ENCODE assay signal across 19 cellular contexts in the genomic region with DNA sequence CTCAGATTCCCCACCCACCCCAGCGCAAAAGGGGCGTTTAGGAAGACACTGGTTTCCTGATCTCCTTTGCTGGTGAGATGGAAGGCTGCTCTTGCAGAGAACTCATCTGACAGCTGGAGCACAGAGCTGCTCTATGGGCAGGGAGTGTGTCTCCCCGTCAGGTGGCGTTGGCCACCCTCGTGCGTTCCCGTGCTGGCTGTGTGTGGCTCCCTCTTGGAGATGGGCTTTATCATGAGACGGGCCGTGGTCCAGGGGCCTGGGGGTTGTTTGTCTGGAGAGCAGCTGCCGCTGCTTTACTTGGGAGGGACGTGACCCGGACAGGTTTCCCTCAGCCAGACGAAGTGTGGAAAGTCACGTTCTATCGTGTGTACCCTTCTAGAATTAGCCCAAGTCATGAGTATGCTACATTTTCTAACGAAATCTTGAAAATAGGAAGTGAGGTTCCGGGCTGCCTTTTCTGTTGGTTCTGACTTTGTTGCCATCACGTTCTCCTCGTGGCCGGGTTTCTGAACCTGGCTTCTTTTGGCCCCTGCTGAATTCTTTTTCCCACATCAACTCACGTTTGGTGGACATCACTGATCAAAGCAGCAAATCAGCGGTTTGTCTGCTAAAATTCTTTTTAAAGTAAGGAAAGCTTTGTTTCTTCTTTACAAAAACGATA.
DNase-seq lines count a peak whose midpoint lies in the region; ATAC-seq and TF ChIP-seq lines count a peak whose summit lies in the region.
"Had no signal": no experiment of that assay in that cellular context is flagged by ENCODE, and none has a peak within 500 bp of the region (broad histone marks: within the 10 kb centered on the region; RNA-seq: fewer than 3 reads in every experiment).

No MANE protein-coding gene starts in this region.

- H3K4me2 ChIP-seq in GM23338: no peak overlapping the region
- H3K4me2 ChIP-seq: PC-9 had no signal

- no peaks in the 10 kb centered on the region for H3K79me2 ChIP-seq in GM23338 (replicated peaks; ENCODE audit: insufficient read depth)

- H3K9me2 ChIP-seq in GM23338 (ENCODE audit: insufficient read depth): no peaks in the 10 kb centered on the region

- intact Hi-C loops in sciatic nerve (cut with DNase I): no loop called here

- H3K27ac ChIP-seq in GM23338 (ENCODE audit: low read depth): no peak overlapping the region
- H3K27ac ChIP-seq: colonic mucosa, PC-9 had no signal

- CTCF ChIA-PET in activated CD8-positive, alpha-beta memory T cell treated with anti-CD3 and anti-CD28 coated beads, Interleukin-2, amount 10 ng/mL, durations not matched to agents 7 days and 5 days (lab: Charles Lee): interaction anchor here (0.7 to 2.0 kb wide), 2 partner anchors 12 to 20 kb away, joined by 3 to 6 read pairs; no protein-coding TSS in a partner anchor

- H3K4me3 Mint-ChIP-seq in activated CD8-positive, alpha-beta memory T cell treated with anti-CD3 and anti-CD28 coated beads, Interleukin-2, amount 10 ng/mL, durations not matched to agents 7 days and 5 days: no peak overlapping the region
- H3K4me3 Mint-ChIP-seq in GM23338 (no peak overlapping the region), chondrocyte (ENCODE audit: unreplicated experiment) (no peak overlapping the region)
- H3K4me3 Mint-ChIP-seq: CD4-positive, alpha-beta T cell had no signal

- H3K27me3 ChIP-seq in GM23338 (ENCODE audit: insufficient read depth): no peaks in the 10 kb centered on the region
- H3K27me3 ChIP-seq: colonic mucosa had no signal

- no peaks in the 10 kb centered on the region for H3K9me3 Mint-ChIP-seq in activated CD8-positive, alpha-beta memory T cell treated with anti-CD3 and anti-CD28 coated beads, Interleukin-2, amount 10 ng/mL, durations not matched to agents 7 days and 5 days (ENCODE audit: low read depth)
- H3K9me3 Mint-ChIP-seq in GM23338: no peaks in the 10 kb centered on the region
- H3K9me3 Mint-ChIP-seq in chondrocyte (ENCODE audit: low read depth): no peaks in the 10 kb centered on the region
- H3K9me3 Mint-ChIP-seq: CD4-positive, alpha-beta T cell; naive thymus-derived CD8-positive, alpha-beta T cell had no signal

- no peak for ATAC-seq in activated CD8-positive, alpha-beta memory T cell treated with anti-CD3 and anti-CD28 coated beads, Interleukin-2, amount 10 ng/mL, durations not matched to agents 7 days and 5 days
- ATAC-seq in GM23338: no peak
- ATAC-seq in sciatic nerve: no peak
- no peak for ATAC-seq in HG02588 (IDR thresholded peaks at IDR 0.05; ENCODE audit: unreplicated experiment)
- ATAC-seq in HG02870 (IDR thresholded peaks at IDR 0.05; ENCODE audit: unreplicated experiment): no peak
- ATAC-seq: GM12878; naive thymus-derived CD8-positive, alpha-beta T cell had no signal

- H3K36me3 ChIP-seq in GM23338 (ENCODE audit: insufficient read depth): peaks cover 10% of the 10 kb centered on the region

- no peak overlapping the region for H2AFZ ChIP-seq in GM23338
- H2AFZ ChIP-seq: PC-9 had no signal

- TF ChIP-seq CTCF in GM23338 (conservative IDR thresholded peaks at IDR 0.05; ENCODE audit: low read depth in 2 of 2): no peak
- TF ChIP-seq CTCF in chondrocyte (IDR thresholded peaks at IDR 0.05): no peak

- no peaks in the 10 kb centered on the region for H3K4me1 ChIP-seq in GM23338 (ENCODE audit: insufficient read depth)
- H3K4me1 ChIP-seq: colonic mucosa, HAP-1 had no signal

- 0 out of 2 replicates have a peak, but pooled peaks cover 2% of the 10 kb centered on the region for H4K20me1 ChIP-seq in GM23338 (replicated peaks; ENCODE audit: insufficient read depth)

- DNase-seq in activated CD8-positive, alpha-beta memory T cell treated with anti-CD3 and anti-CD28 coated beads, Interleukin-2, amount 10 ng/mL, durations not matched to agents 7 days and 5 days: no peak
- no peak for DNase-seq in activated CD8-positive, alpha-beta memory T cell treated with anti-CD3 and anti-CD28 coated beads for 24 hours
- DNase-seq in GM23338 (ENCODE audit: low spot score): no peak
- peak; percentile 67 for DNase-seq in chondrocyte (ENCODE audit: low spot score)
- peak; percentile 49 for DNase-seq in sciatic nerve (ENCODE audit: low spot score)
- DNase-seq in stimulated activated CD4-positive, alpha-beta T cell treated with anti-CD3 and anti-CD28 coated beads, Interleukin-1b, Interleukin-23, amount 100 ng/mL, for 48 hours: no peak
- DNase-seq: activated naive CD4-positive, alpha-beta T cell treated with anti-CD3 and anti-CD28 coated beads, Interleukin-2, amount 50 U/mL, for 16 hours; CD4-positive, alpha-beta T cell; colonic mucosa; DMS153; GDM1; NCI-H774; PC-9; stimulated activated CD4-positive, alpha-beta T cell treated with anti-CD3 and anti-CD28 coated beads, Interleukin-2, amount 100 ng/mL, for 48 hours had no signal

- no peaks in the 10 kb centered on the region for H3F3A ChIP-seq in GM23338 (replicated peaks; ENCODE audit: low read depth)

- no peaks in the 10 kb centered on the region for H3K27me3 Mint-ChIP-seq in activated CD8-positive, alpha-beta memory T cell treated with anti-CD3 and anti-CD28 coated beads, Interleukin-2, amount 10 ng/mL, durations not matched to agents 7 days and 5 days
- H3K27me3 Mint-ChIP-seq in GM23338 (ENCODE audit: insufficient read depth, low read depth, poor library complexity): peaks cover 2% of the 10 kb centered on the region
- no peaks in the 10 kb centered on the region for H3K27me3 Mint-ChIP-seq in chondrocyte (ENCODE audit: low read depth)
- H3K27me3 Mint-ChIP-seq: CD4-positive, alpha-beta T cell; naive thymus-derived CD8-positive, alpha-beta T cell had no signal

- no peak overlapping the region for H3K4me3 ChIP-seq in GM23338
- H3K4me3 ChIP-seq: colonic mucosa, GM12878, HAP-1, PC-9 had no signal

- peaks cover 39% of the 10 kb centered on the region for H3K4me1 Mint-ChIP-seq in activated CD8-positive, alpha-beta memory T cell treated with anti-CD3 and anti-CD28 coated beads, Interleukin-2, amount 10 ng/mL, durations not matched to agents 7 days and 5 days
- H3K4me1 Mint-ChIP-seq in GM23338 (no peaks in the 10 kb centered on the region), chondrocyte (ENCODE audit: low read depth) (peaks cover 15% of the 10 kb centered on the region)

- H3K27ac Mint-ChIP-seq in activated CD8-positive, alpha-beta memory T cell treated with anti-CD3 and anti-CD28 coated beads, Interleukin-2, amount 10 ng/mL, durations not matched to agents 7 days and 5 days: peak overlapping the region; percentile 28
- peak overlapping the region; percentile 65; the same call in 1 of the 2 replicates for H3K27ac Mint-ChIP-seq in GM23338
- no peak overlapping the region for H3K27ac Mint-ChIP-seq in chondrocyte (ENCODE audit: unreplicated experiment)
- H3K27ac Mint-ChIP-seq: CD4-positive, alpha-beta T cell had no signal

- peaks cover 69% of the 10 kb centered on the region for H3K36me3 Mint-ChIP-seq in activated CD8-positive, alpha-beta memory T cell treated with anti-CD3 and anti-CD28 coated beads, Interleukin-2, amount 10 ng/mL, durations not matched to agents 7 days and 5 days
- H3K36me3 Mint-ChIP-seq in GM23338 (ENCODE audit: low read depth) (peaks cover 12% of the 10 kb centered on the region), chondrocyte (ENCODE audit: low read depth) (peaks cover 12% of the 10 kb centered on the region)

TF ChIP-seq in GM23338, 12 proteins besides CTCF, POLR2A, EP300 and RAD21 (continues in another document):
- TF ChIP-seq STAT1 (IDR thresholded peaks at IDR 0.05; ENCODE audit: unreplicated experiment) (no peak), ZNF331 (CRISPR knock-in tag; IDR thresholded peaks at IDR 0.05; ENCODE audit: low read depth) (no peak), POLR2AphosphoS5 (IDR thresholded peaks at IDR 0.05; ENCODE audit: low read depth) (no peak), EZH2phosphoT487 (IDR thresholded peaks at IDR 0.05; ENCODE audit: unreplicated experiment) (no peak), ZNF114 (CRISPR knock-in tag; IDR thresholded peaks at IDR 0.05) (no peak)

Comparison
In these comparisons a context has a peak if more than half of its experiments do, and no peak if none do; other contexts are left out.
1. DNase-seq: peak in chondrocyte (single experiment) and sciatic nerve (single experiment); none in activated CD8-positive, alpha-beta memory T cell treated with anti-CD3 and anti-CD28 coated beads, Interleukin-2, amount 10 ng/mL, durations not matched to agents 7 days and 5 days (single experiment), activated CD8-positive, alpha-beta memory T cell treated with anti-CD3 and anti-CD28 coated beads for 24 hours (single experiment), GM23338 (single experiment) and stimulated activated CD4-positive, alpha-beta T cell treated with anti-CD3 and anti-CD28 coated beads, Interleukin-1b, Interleukin-23, amount 100 ng/mL, for 48 hours (single experiment).